ENCODE assay signal across 9 cellular contexts in genomic region chr20:20010639-20011500, GRCh38. TPM values are rescaled to one million over a fixed set of nuclear protein-coding genes. Genes with fewer than 3 reads are reported as not detected.
DNase-seq lines count a peak whose midpoint lies in the region; ATAC-seq, FAIRE-seq and TF ChIP-seq lines count a peak whose summit lies in the region.
"Had no signal": no experiment of that assay in that cellular context is flagged by ENCODE, and none has a peak within 500 bp of the region (broad histone marks: within the 10 kb centered on the region; RNA-seq: fewer than 3 reads in every experiment).

No MANE protein-coding gene starts in this region.

- no peak overlapping the region for H3K27ac Mint-ChIP-seq in CD4-positive, alpha-beta memory T cell
- H3K27ac Mint-ChIP-seq: naive B cell had no signal

- H3K27ac ChIP-seq in ACC112 (ENCODE audit: low read depth, low read length) (peak overlapping the region; percentile 18), caudate nucleus (ENCODE audit: low read depth, low read length) (peak overlapping the region; percentile 89), lower lobe of right lung (peak overlapping the region; percentile 15)
- H3K27ac ChIP-seq in CD4-positive, alpha-beta memory T cell (ENCODE audit: low read depth, low read length) = no peak overlapping the region

- H2AFZ ChIP-seq in ACC112 (ENCODE audit: low read length, unreplicated experiment) = peak overlapping the region; percentile 16

- H3K27me3 Mint-ChIP-seq in CD4-positive, alpha-beta memory T cell = peaks cover 6 to 11% of the 10 kb centered on the region in 2 donors

- no peaks in the 10 kb centered on the region for H3K27me3 ChIP-seq in ACC112 (ENCODE audit: insufficient read depth, low read length)
- H3K27me3 ChIP-seq in lower lobe of right lung (ENCODE audit: low read depth) = no peaks in the 10 kb centered on the region
- no peaks in the 10 kb centered on the region for H3K27me3 ChIP-seq in CD4-positive, alpha-beta memory T cell (ENCODE audit: insufficient read depth, low read length)

- ATAC-seq in lower lobe of right lung (no peak), GM18873 (IDR thresholded peaks at IDR 0.05; ENCODE audit: low FRiP score, unreplicated experiment) (no peak)

- no peak for TF ChIP-seq CTCF in lower lobe of right lung (IDR thresholded peaks at IDR 0.05)

- FAIRE-seq in urothelium cell line (lab: Jason Lieb, UNC) = no peak

- CTCF ChIA-PET in CD4-positive, alpha-beta memory T cell (lab: Charles Lee; ENCODE audit: partially characterized antibody) = no interaction called here

- intact Hi-C loops in lower lobe of right lung (cut with DNase I) = no loop called here
- intact Hi-C loops in CD4-positive, alpha-beta memory T cell (cut with micrococcal nuclease) = loop anchor here (10.0 kb wide), 1 partner anchor 704 kb away; the partner anchor contains the start of gene RALGAPA2

- no peaks in the 10 kb centered on the region for H3K36me3 ChIP-seq in ACC112 (ENCODE audit: insufficient read depth, low read length)
- H3K36me3 ChIP-seq in lower lobe of right lung = no peaks in the 10 kb centered on the region
- no peaks in the 10 kb centered on the region for H3K36me3 ChIP-seq in CD4-positive, alpha-beta memory T cell (ENCODE audit: insufficient read depth, low read length)

- H3K4me1 ChIP-seq in ACC112 (ENCODE audit: control insufficient read depth, insufficient read depth, low read length, unreplicated experiment) = peaks cover 9% of the 10 kb centered on the region
- H3K4me1 ChIP-seq in lower lobe of right lung = peaks cover 31% of the 10 kb centered on the region
- peaks cover 4% of the 10 kb centered on the region for H3K4me1 ChIP-seq in CD4-positive, alpha-beta memory T cell (ENCODE audit: insufficient read depth, low read length)

- peaks cover 0 to 7% (median 4%) of the 10 kb centered on the region in 4 donors for H3K4me1 Mint-ChIP-seq in CD4-positive, alpha-beta memory T cell
- H3K4me1 Mint-ChIP-seq: naive B cell had no signal

- no peaks in the 10 kb centered on the region for H3K9me3 Mint-ChIP-seq in CD4-positive, alpha-beta memory T cell
- H3K9me3 Mint-ChIP-seq: naive B cell had no signal

- H3K9me3 ChIP-seq in lower lobe of right lung = no peaks in the 10 kb centered on the region
- no peaks in the 10 kb centered on the region for H3K9me3 ChIP-seq in CD4-positive, alpha-beta memory T cell (ENCODE audit: control insufficient read depth in 1 of 2, low read length in 2 of 2)

- H3K4me3 ChIP-seq in ACC112 (ENCODE audit: low read depth, low read length) (peak overlapping the region; percentile 8; the same call in 1 of the 2 replicates), lower lobe of right lung (no peak overlapping the region)
- H3K4me3 ChIP-seq in CD4-positive, alpha-beta memory T cell (ENCODE audit: low read length in 2 of 2) = no peak overlapping the region

- no peaks in the 10 kb centered on the region for H3K36me3 Mint-ChIP-seq in CD4-positive, alpha-beta memory T cell
- H3K36me3 Mint-ChIP-seq: naive B cell had no signal

- peak; percentile 38 for DNase-seq in NCI-H1436 (lab: John Stamatoyannopoulos, UW)
- peak in 1 of 61 donors; percentile 71 for DNase-seq in caudate nucleus (lab: John Stamatoyannopoulos, UW)
- no peak for DNase-seq in lower lobe of right lung
- no peak for DNase-seq in urothelium cell line (ENCODE audit: low spot score)
- no peak for DNase-seq in activated effector memory CD4-positive, alpha-beta T cell treated with Interleukin-2 at 50 U/mL for 16 hours
- DNase-seq in CD4-positive, alpha-beta memory T cell = no peak
- DNase-seq: naive B cell had no signal

- POLR2A ChIA-PET in CD4-positive, alpha-beta memory T cell (lab: Charles Lee; ENCODE audit: partially characterized antibody) = no interaction called here

- no peaks in the 10 kb centered on the region for H3K79me2 ChIP-seq in ACC112 (ENCODE audit: control insufficient read depth, insufficient read depth, low read length, unreplicated experiment)

- H3K4me3 Mint-ChIP-seq in CD4-positive, alpha-beta memory T cell = no peak overlapping the region

RNA-seq across cellular contexts. Expression of gene NAA20, which starts 6.3 kb away (rescaled TPM):
- 69.8 TPM for total RNA-seq in lower lobe of right lung
- total RNA-seq in CD4-positive, alpha-beta memory T cell = 10 to 100 TPM; 32.5 to 33.5 TPM
- 100 to 1,000 TPM in 1 of 2 donors, 10 to 100 TPM in 1; 80.0 to 116 TPM for polyA plus RNA-seq in CD4-positive, alpha-beta memory T cell

RNA-seq across cellular contexts. Expression of gene CRNKL1, which starts 41.4 kb away (rescaled TPM):
- total RNA-seq in lower lobe of right lung = 20.4 TPM
- 10 to 100 TPM; 30.0 to 32.9 TPM for total RNA-seq in CD4-positive, alpha-beta memory T cell
- 10 to 100 TPM; 10.4 to 16.1 TPM for polyA plus RNA-seq in CD4-positive, alpha-beta memory T cell

RNA-seq across cellular contexts. Expression of gene CFAP61, which starts 41.5 kb away (rescaled TPM):
- 8.6 TPM for total RNA-seq in lower lobe of right lung
- not detected for total RNA-seq in CD4-positive, alpha-beta memory T cell
- not detected for polyA plus RNA-seq in CD4-positive, alpha-beta memory T cell
